8 cellular contexts compared by ENCODE assay signal in the genomic region with DNA sequence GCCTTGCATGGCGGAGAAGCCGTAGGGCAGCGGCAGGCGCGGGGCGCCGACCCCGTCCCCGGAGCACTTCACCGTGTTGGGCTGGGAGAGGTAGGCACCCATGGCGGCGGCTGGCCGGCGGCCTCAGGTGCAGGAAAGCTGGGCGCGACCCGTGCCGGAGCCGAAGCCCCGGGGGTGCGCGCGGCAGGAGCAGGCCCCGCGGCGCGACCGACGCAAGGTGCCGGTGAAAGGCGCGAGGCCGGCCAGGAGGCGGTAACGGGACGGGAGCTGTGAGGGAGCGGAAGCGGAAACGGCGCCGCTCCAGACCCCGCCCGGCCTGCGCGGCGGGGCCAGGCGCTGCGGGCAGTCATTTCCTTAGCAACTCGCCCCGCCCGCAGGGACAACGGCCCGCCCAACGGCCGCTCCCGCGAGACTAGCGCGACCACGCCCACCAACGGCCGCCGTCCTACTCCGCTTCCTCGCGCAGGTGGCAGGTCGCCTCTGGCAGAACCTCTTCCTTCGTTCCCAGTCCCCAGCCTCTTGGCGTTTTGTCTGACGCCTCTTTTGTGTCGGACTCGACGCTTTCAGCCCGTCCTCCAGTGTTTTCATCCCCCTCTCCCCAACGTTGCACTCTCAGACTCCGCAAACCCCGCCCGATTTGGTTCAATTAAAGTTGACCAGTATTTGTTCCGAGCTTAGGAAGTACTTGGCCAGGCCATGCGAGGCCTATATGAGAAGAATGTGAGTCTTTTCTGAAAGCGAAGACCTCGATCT. TPM values are rescaled to one million over a fixed set of nuclear protein-coding genes. Genes with fewer than 3 reads are reported as not detected.
DNase-seq lines count a peak whose midpoint lies in the region; ATAC-seq and TF ChIP-seq lines count a peak whose summit lies in the region.

A gene with protein sequence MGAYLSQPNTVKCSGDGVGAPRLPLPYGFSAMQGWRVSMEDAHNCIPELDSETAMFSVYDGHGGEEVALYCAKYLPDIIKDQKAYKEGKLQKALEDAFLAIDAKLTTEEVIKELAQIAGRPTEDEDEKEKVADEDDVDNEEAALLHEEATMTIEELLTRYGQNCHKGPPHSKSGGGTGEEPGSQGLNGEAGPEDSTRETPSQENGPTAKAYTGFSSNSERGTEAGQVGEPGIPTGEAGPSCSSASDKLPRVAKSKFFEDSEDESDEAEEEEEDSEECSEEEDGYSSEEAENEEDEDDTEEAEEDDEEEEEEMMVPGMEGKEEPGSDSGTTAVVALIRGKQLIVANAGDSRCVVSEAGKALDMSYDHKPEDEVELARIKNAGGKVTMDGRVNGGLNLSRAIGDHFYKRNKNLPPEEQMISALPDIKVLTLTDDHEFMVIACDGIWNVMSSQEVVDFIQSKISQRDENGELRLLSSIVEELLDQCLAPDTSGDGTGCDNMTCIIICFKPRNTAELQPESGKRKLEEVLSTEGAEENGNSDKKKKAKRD (minus strand): TSS at position 271 of the 753 bp plus-strand sequence. CDS start 169 bp downstream, at position 102.

- peak within 1 kb of the TSS; percentile 46 to 94 (median 91) for H3K27ac ChIP-seq in BLaER1 treated with 17β-estradiol and CSF1 and Interleukin-3, amounts not matched to agents 10 nM and 100 nM
- H3K27ac ChIP-seq in colonic mucosa = peak within 1 kb of the TSS; percentile 83

- H3K36me3 Mint-ChIP-seq in activated CD4-positive, alpha-beta T cell treated with anti-CD3 and anti-CD28 coated beads, Interleukin-2, amount 10 ng/mL, durations not matched to agents 24 days and 14 days (ENCODE audit: low read depth) = peaks cover 26% of the 10 kb centered on the region

- DNase-seq in NCI-H526 treated with DMSO at 0.1 percent for 48 hours (lab: John Stamatoyannopoulos, UW) (peak; percentile 90), colonic mucosa (peak; percentile 97), left colon (peak; percentile 93 to 99)
- DNase-seq in activated CD4-positive, alpha-beta T cell treated with anti-CD3 and anti-CD28 coated beads, Interleukin-2, amount 10 ng/mL, durations not matched to agents 24 days and 14 days = peak; percentile 99
- DNase-seq in stimulated activated CD4-positive, alpha-beta T cell treated with anti-CD3 and anti-CD28 coated beads, Interleukin-1b, Interleukin-23, amount 100 ng/mL, for 48 hours = peak; percentile 96

- H3K9me3 Mint-ChIP-seq in activated CD4-positive, alpha-beta T cell treated with anti-CD3 and anti-CD28 coated beads, Interleukin-2, amount 10 ng/mL, durations not matched to agents 24 days and 14 days = peaks cover 3% of the 10 kb centered on the region

- peak within 1 kb of the TSS; percentile 78 to 98 (median 89) for H3K4me2 ChIP-seq in BLaER1 treated with 17β-estradiol and CSF1 and Interleukin-3, amounts not matched to agents 10 nM and 100 nM

- peaks cover 30% of the 10 kb centered on the region for H3K4me1 Mint-ChIP-seq in activated CD4-positive, alpha-beta T cell treated with anti-CD3 and anti-CD28 coated beads, Interleukin-2, amount 10 ng/mL, durations not matched to agents 24 days and 14 days

- peaks cover 6 to 48% (median 45%) of the 10 kb centered on the region in 11 experiments; a peak in 21 of 22 replicates for H4K20me1 ChIP-seq in BLaER1 treated with 17β-estradiol and CSF1 and Interleukin-3, amounts not matched to agents 10 nM and 100 nM

- intact Hi-C loops in activated CD4-positive, alpha-beta T cell treated with anti-CD3 and anti-CD28 coated beads, Interleukin-2, amount 10 ng/mL, durations not matched to agents 24 days and 14 days (cut with micrococcal nuclease) = loop anchor here (1.0 to 10.0 kb wide), 7 partner anchors 19 to 255 kb away; a partner anchor contains a TSS
- intact Hi-C loops in colonic mucosa (cut with DNase I) = no loop called here
- intact Hi-C loops in left colon (cut with DNase I, micrococcal nuclease) = no loop called here

- peaks cover 3 to 34% (median 31%) of the 10 kb centered on the region in 11 experiments; a peak in 20 of 22 replicates for H3K36me3 ChIP-seq in BLaER1 treated with 17β-estradiol and CSF1 and Interleukin-3, amounts not matched to agents 10 nM and 100 nM
- no peaks in the 10 kb centered on the region for H3K36me3 ChIP-seq in colonic mucosa

- peak within 1 kb of the TSS; percentile 84 to 98 (median 93) for H3K9ac ChIP-seq in BLaER1 treated with 17β-estradiol and CSF1 and Interleukin-3, amounts not matched to agents 10 nM and 100 nM
- H3K9ac ChIP-seq in colonic mucosa (ENCODE audit: low read depth in 2 of 2, low read length in 2 of 2) = peak within 1 kb of the TSS; percentile 87 to 88

- peak within 1 kb of the TSS; percentile 86 to 100 (median 98) for H3K4me3 ChIP-seq in BLaER1 treated with 17β-estradiol and CSF1 and Interleukin-3, amounts not matched to agents 10 nM and 100 nM
- peak within 1 kb of the TSS; percentile 100 for H3K4me3 ChIP-seq in colonic mucosa

- no peaks in the 10 kb centered on the region for H3K27me3 ChIP-seq in BLaER1 treated with 17β-estradiol and CSF1 and Interleukin-3, amounts not matched to agents 10 nM and 100 nM
- H3K27me3 ChIP-seq in colonic mucosa = no peaks in the 10 kb centered on the region

- peak within 1 kb of the TSS; percentile 89 for H3K27ac Mint-ChIP-seq in activated CD4-positive, alpha-beta T cell treated with anti-CD3 and anti-CD28 coated beads, Interleukin-2, amount 10 ng/mL, durations not matched to agents 24 days and 14 days

- H3K4me3 Mint-ChIP-seq in activated CD4-positive, alpha-beta T cell treated with anti-CD3 and anti-CD28 coated beads, Interleukin-2, amount 10 ng/mL, durations not matched to agents 24 days and 14 days = peak within 1 kb of the TSS; percentile 98

- H3K4me1 ChIP-seq in BLaER1 treated with 17β-estradiol and CSF1 and Interleukin-3, amounts not matched to agents 10 nM and 100 nM = peaks cover 17 to 30% (median 26%) of the 10 kb centered on the region in 10 experiments
- peaks cover 3% of the 10 kb centered on the region for H3K4me1 ChIP-seq in colonic mucosa

- peak; percentile 95 for ATAC-seq in GM19328 (IDR thresholded peaks at IDR 0.05; ENCODE audit: unreplicated experiment)
- ATAC-seq in HG03469 (IDR thresholded peaks at IDR 0.05; ENCODE audit: unreplicated experiment) = peak; percentile 79
- ATAC-seq in left colon = peak; percentile 97

- no peak for TF ChIP-seq CTCF in colonic mucosa (IDR thresholded peaks at IDR 0.05)

- H3K27me3 Mint-ChIP-seq in activated CD4-positive, alpha-beta T cell treated with anti-CD3 and anti-CD28 coated beads, Interleukin-2, amount 10 ng/mL, durations not matched to agents 24 days and 14 days = peaks cover 5% of the 10 kb centered on the region

- H3K9me3 ChIP-seq in BLaER1 treated with 17β-estradiol and CSF1 and Interleukin-3, amounts not matched to agents 10 nM and 100 nM (replicated peaks in 1 of 11) = peaks cover 0 to 5% (median 0%) of the 10 kb centered on the region in 11 experiments; a peak in 1 of 22 replicates
- no peaks in the 10 kb centered on the region for H3K9me3 ChIP-seq in colonic mucosa

RNA-seq across cellular contexts. Expression of the gene that starts here (rescaled TPM):
- total RNA-seq in activated CD4-positive, alpha-beta T cell treated with anti-CD3 and anti-CD28 coated beads, Interleukin-2, amount 10 ng/mL, durations not matched to agents 24 days and 14 days = 165 and 167 TPM in 2 replicates
- total RNA-seq in colonic mucosa = 100 to 1,000 TPM in 1 of 2 donors, 10 to 100 TPM in 1; 63.0 to 119 TPM
- 10 to 100 TPM; 50.9 to 73.4 TPM for total RNA-seq in left colon

Comparison
In these comparisons a context has a peak if more than half of its experiments do, and no peak if none do; other contexts are left out.
1. Peak in every context shown above with its lines: DNase-seq, ATAC-seq, H3K4me3 ChIP-seq and H3K27ac ChIP-seq.